ENCODE assay signal across 1 cellular context in the genomic region with DNA sequence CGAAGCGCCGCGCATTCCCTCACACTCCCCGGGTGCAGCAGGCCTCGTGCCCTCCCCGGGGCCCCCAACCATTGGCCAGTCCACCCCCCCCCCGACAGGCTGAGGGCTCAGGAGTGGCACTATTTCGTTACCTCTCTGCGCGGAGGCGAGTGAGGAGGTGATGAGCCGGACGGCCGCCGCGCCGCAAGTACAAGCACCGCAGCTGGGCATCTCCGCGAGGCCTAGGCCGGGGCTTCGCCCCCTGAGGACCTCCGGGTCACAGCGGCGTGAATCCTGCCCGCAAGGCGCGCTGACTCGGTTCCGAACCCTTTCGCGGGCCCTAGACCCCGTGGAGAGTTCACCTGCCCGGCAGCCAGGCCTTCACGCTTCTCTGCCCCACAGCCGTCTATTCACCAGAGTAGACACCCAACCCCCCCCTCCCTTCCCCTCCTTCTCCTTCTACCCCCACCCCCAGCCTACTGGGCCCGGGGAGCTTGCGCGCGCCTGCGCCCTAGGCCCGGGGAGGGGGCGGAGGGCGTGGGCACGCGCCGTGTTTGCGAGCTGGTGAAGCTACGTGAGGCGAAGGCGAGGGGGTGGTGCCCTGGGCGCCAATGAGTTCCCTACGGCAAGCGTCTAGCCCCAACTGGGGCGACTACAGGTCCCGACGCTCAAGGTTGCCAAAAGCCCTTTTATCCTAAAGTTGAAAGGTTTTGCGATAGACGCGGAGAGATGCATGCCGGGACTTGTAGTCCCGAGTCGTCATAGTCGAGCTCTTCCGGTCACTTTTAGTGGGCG.
TF ChIP-seq lines count a peak whose summit lies in the region.

A gene (minus strand): TSS at position 399 of the 774 bp plus-strand sequence. CDS start 189 bp downstream, at position 210.

TF ChIP-seq in HepG2, 621 proteins besides CTCF, POLR2A, EP300 and RAD21 (continued from another document):
- TF ChIP-seq, protein P1, sequence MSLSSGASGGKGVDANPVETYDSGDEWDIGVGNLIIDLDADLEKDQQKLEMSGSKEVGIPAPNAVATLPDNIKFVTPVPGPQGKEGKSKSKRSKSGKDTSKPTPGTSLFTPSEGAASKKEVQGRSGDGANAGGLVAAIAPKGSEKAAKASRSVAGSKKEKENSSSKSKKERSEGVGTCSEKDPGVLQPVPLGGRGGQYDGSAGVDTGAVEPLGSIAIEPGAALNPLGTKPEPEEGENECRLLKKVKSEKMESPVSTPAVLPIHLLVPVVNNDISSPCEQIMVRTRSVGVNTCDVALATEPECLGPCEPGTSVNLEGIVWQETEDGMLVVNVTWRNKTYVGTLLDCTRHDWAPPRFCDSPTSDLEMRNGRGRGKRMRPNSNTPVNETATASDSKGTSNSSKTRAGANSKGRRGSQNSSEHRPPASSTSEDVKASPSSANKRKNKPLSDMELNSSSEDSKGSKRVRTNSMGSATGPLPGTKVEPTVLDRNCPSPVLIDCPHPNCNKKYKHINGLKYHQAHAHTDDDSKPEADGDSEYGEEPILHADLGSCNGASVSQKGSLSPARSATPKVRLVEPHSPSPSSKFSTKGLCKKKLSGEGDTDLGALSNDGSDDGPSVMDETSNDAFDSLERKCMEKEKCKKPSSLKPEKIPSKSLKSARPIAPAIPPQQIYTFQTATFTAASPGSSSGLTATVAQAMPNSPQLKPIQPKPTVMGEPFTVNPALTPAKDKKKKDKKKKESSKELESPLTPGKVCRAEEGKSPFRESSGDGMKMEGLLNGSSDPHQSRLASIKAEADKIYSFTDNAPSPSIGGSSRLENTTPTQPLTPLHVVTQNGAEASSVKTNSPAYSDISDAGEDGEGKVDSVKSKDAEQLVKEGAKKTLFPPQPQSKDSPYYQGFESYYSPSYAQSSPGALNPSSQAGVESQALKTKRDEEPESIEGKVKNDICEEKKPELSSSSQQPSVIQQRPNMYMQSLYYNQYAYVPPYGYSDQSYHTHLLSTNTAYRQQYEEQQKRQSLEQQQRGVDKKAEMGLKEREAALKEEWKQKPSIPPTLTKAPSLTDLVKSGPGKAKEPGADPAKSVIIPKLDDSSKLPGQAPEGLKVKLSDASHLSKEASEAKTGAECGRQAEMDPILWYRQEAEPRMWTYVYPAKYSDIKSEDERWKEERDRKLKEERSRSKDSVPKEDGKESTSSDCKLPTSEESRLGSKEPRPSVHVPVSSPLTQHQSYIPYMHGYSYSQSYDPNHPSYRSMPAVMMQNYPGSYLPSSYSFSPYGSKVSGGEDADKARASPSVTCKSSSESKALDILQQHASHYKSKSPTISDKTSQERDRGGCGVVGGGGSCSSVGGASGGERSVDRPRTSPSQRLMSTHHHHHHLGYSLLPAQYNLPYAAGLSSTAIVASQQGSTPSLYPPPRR (CRISPR knock-in tag; IDR thresholded peaks at IDR 0.05; ENCODE audit: borderline replicate concordance) = no peak
- 0 out of 2 replicates have a peak, but pooled peaks have one; percentile 4 for TF ChIP-seq ZFP41 (CRISPR knock-in tag; IDR thresholded peaks at IDR 0.05; ENCODE audit: borderline replicate concordance)
- peak; percentile 45; the same call in 1 of the 2 replicates for TF ChIP-seq NCOR1 (IDR thresholded peaks at IDR 0.05; ENCODE audit: borderline replicate concordance, low read length)
- TF ChIP-seq ZBTB38 (CRISPR knock-in tag; IDR thresholded peaks at IDR 0.05) = no peak; the same call in 1 of the 2 replicates
- peak; percentile 24; the same call in 1 of the 2 replicates for TF ChIP-seq ZNF792 (CRISPR knock-in tag; IDR thresholded peaks at IDR 0.05)
